In genomic region chr16:69833791-69834282, GRCh38 we compare ENCODE assay signal across 15 cellular contexts.
DNase-seq lines count a peak whose midpoint lies in the region; ATAC-seq, FAIRE-seq and TF ChIP-seq lines count a peak whose summit lies in the region.
"Had no signal": no experiment of that assay in that cellular context is flagged by ENCODE, and none has a peak within 500 bp of the region (broad histone marks: within the 10 kb centered on the region; RNA-seq: fewer than 3 reads in every experiment).

No MANE protein-coding gene starts in this region.

- no peak overlapping the region for H3K4me3 ChIP-seq in body of pancreas
- no peak overlapping the region for H3K4me3 ChIP-seq in liver (ENCODE audit: low read depth in 1 of 3, low read length in 3 of 3)
- H3K4me3 ChIP-seq in stomach, result no peak overlapping the region
- H3K4me3 ChIP-seq: dorsolateral prefrontal cortex had no signal

- WGBS in body of pancreas, 2 donors, result 34 to 46% methylated on average over 5 of the region's 5 CpGs
- 45% methylated on average over 5 of the region's 5 CpGs for WGBS in liver
- 40 to 57% (median 47%) methylated on average over 5 of the region's 5 CpGs for WGBS in stomach, 5 donors

- peaks cover 89% of the 10 kb centered on the region for H3K4me1 ChIP-seq in body of pancreas
- peaks cover 0 to 3% (median 1%) of the 10 kb centered on the region in 4 donors for H3K4me1 ChIP-seq in liver (ENCODE audit: control insufficient read depth in 4 of 4, insufficient read depth in 4 of 4, low read length in 3 of 4)
- H3K4me1 ChIP-seq in stomach, result peaks cover 34 to 67% (median 58%) of the 10 kb centered on the region in 4 donors

- no peak overlapping the region for H3K9ac ChIP-seq in liver (ENCODE audit: low read depth in 1 of 2, low read length in 2 of 2)

- DNase-seq in HTR-8/SVneo (ENCODE audit: insufficient read length, low spot score), result no peak
- DNase-seq in body of pancreas, result peak; percentile 72 to 84 (median 77)
- DNase-seq in stomach, result peak; percentile 66
- DNase-seq in stimulated activated naive CD4-positive, alpha-beta T cell (lab: John Stamatoyannopoulos, UW), result no peak
- DNase-seq in GM10266 (ENCODE audit: extremely low spot score), result no peak
- DNase-seq: activated CD4-positive, alpha-beta memory T cell treated with anti-CD3 and anti-CD28 coated beads, Interleukin-2, amount 10 ng/mL, durations not matched to agents 7 days and 5 days; activated naive CD4-positive, alpha-beta T cell treated with anti-CD3 and anti-CD28 coated beads, Interleukin-2, amount 10 ng/mL, durations not matched to agents 7 days and 5 days; NCI-H1048; stimulated activated CD4-positive, alpha-beta T cell treated with anti-CD3 and anti-CD28 coated beads, Interleukin-2, amount 100 ng/mL, for 48 hours; T-helper 9 cell had no signal

- peak; percentile 78 for ATAC-seq in body of pancreas
- no peak for ATAC-seq in GM18907 (IDR thresholded peaks at IDR 0.05; ENCODE audit: unreplicated experiment)

- no peak for TF ChIP-seq RAD21 in liver (IDR thresholded peaks at IDR 0.05)

- H3K9me3 ChIP-seq in body of pancreas (no peaks in the 10 kb centered on the region), liver (ENCODE audit: control insufficient read depth in 4 of 4, low read length in 3 of 4) (no peaks in the 10 kb centered on the region), stomach (no peaks in the 10 kb centered on the region)

- peak overlapping the region; percentile 62 to 88 (median 76) for H3K27ac ChIP-seq in body of pancreas
- no peak overlapping the region for H3K27ac ChIP-seq in liver (ENCODE audit: low read depth in 1 of 2, low read length in 2 of 2)
- peak overlapping the region in 3 of 5 donors; percentile 1 to 59 (median 48) for H3K27ac ChIP-seq in stomach

- intact Hi-C loops in body of pancreas (cut with DNase I) (no loop called here), stomach (cut with DNase I; ENCODE audit: low total_unique reads) (no loop called here)

- TF ChIP-seq POLR2A in body of pancreas (IDR thresholded peaks at IDR 0.05) (no peak), stomach (IDR thresholded peaks at IDR 0.05) (no peak)

- no peak for TF ChIP-seq EP300 in stomach (IDR thresholded peaks at IDR 0.05)

- FAIRE-seq in HTR-8/SVneo (lab: Jason Lieb, UNC), result peak; percentile 36
- FAIRE-seq: frontal cortex, RCC 7860 had no signal

- H3K27me3 ChIP-seq in body of pancreas (no peaks in the 10 kb centered on the region), liver (ENCODE audit: control insufficient read depth in 4 of 4, insufficient read depth in 4 of 4, low read length in 3 of 4) (no peaks in the 10 kb centered on the region), stomach (no peaks in the 10 kb centered on the region)
- H3K27me3 ChIP-seq: dorsolateral prefrontal cortex had no signal

- TF ChIP-seq CTCF in body of pancreas (IDR thresholded peaks at IDR 0.05) (no peak), liver (IDR thresholded peaks at IDR 0.05; ENCODE audit: low read depth, low read length, missing input control) (no peak), stomach (IDR thresholded peaks at IDR 0.05) (no peak), GM10266 (IDR thresholded peaks at IDR 0.05; ENCODE audit: control insufficient read depth, insufficient read depth, low read depth, missing control alignments) (no peak)

- H3K36me3 ChIP-seq in body of pancreas (replicated peaks in 1 of 2; ENCODE audit: insufficient read depth in 1 of 2, low read depth in 2 of 2) (no peaks in the 10 kb centered on the region), liver (ENCODE audit: control insufficient read depth in 4 of 4, insufficient read depth in 3 of 4, low read depth in 1 of 4, low read length in 3 of 4) (peaks cover 0 to 3% (median 1%) of the 10 kb centered on the region in 4 donors), stomach (peaks cover 0 to 12% (median 6%) of the 10 kb centered on the region in 4 donors)

TF ChIP-seq in liver, 16 proteins besides CTCF, POLR2A, EP300 and RAD21:
- peak; percentile 5 to 31 for TF ChIP-seq HNF4A (conservative IDR thresholded peaks at IDR 0.05)
- TF ChIP-seq TAF1 (conservative IDR thresholded peaks at IDR 0.05), result no peak
- TF ChIP-seq FOXA2 (IDR thresholded peaks at IDR 0.05), result no peak
- TF ChIP-seq GABPA (IDR thresholded peaks at IDR 0.05 in 1 of 2, conservative IDR thresholded peaks at IDR 0.05 in 1 of 2), result no peak
TF ChIP-seq in liver: peak in this region for 1.

Comparison
In these comparisons a context has a peak if more than half of its experiments do, and no peak if none do; other contexts are left out.
1. DNase-seq: peak in body of pancreas (4 of 4) and stomach (single experiment); none in HTR-8/SVneo (single experiment), stimulated activated naive CD4-positive, alpha-beta T cell (0 of 6) and GM10266 (single experiment).
2. H3K27ac ChIP-seq: peak in body of pancreas (4 of 4) and stomach (3 of 5); none in liver (0 of 2).